ENCODE assay signal across 16 cellular contexts in the genomic region with DNA sequence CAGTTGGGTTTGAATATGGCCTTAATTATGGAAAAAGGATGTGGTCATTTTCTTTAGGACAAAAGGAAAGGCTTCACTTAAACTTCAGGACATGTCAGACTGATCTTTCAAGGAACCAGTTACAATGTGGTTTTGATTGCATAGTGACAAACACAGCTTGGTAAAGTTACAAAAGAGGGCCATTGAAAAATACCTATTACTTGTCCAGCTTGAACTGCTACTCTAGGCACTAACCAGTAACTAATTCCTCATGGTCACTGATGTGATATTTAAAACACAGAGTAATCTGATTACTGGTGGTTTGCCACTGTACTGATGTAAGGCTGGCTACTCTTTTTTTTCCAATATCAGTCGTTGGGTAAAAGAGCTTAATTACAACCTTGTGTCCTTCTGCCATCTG. TPM values are rescaled to one million over a fixed set of nuclear protein-coding genes. Genes with fewer than 3 reads are reported as not detected.
DNase-seq lines count a peak whose midpoint lies in the region; ATAC-seq and TF ChIP-seq lines count a peak whose summit lies in the region.
"Had no signal": no experiment of that assay in that cellular context is flagged by ENCODE, and none has a peak within 500 bp of the region (broad histone marks: within the 10 kb centered on the region; RNA-seq: fewer than 3 reads in every experiment).

No MANE protein-coding gene starts in this region.

- H3K4me1 Mint-ChIP-seq in memory B cell = peaks cover 37% of the 10 kb centered on the region

- H3K27me3 ChIP-seq in A673 (replicated peaks; ENCODE audit: insufficient read depth, low read depth, low read length, poor library complexity) (no peaks in the 10 kb centered on the region), HL-60 (ENCODE audit: insufficient read depth, poor library complexity, severe bottlenecking) (no peaks in the 10 kb centered on the region)
- H3K27me3 ChIP-seq: dorsolateral prefrontal cortex, SJCRH30, testis had no signal

- no peaks in the 10 kb centered on the region for H3K9me3 ChIP-seq in A673 (ENCODE audit: low read depth, low read length, poor library complexity, severe bottlenecking)
- H3K9me3 ChIP-seq: prostate gland, SJCRH30, testis had no signal

- BruUV-seq in A673 (replicated peaks; lab: Mats Ljungman, UMichigan) = no TSS peak

- CTCF ChIA-PET in A673 (lab: Charles Lee) = interaction anchor here (1.1 kb wide), 1 partner anchor 356 kb away, joined by 3 read pairs; no protein-coding TSS in a partner anchor

- no peak overlapping the region for H3K4me3 ChIP-seq in A673 (ENCODE audit: low read depth, low read length, poor library complexity, severe bottlenecking)
- H3K4me3 ChIP-seq in HL-60 (replicated peaks; ENCODE audit: insufficient read depth, low read length) = no peak overlapping the region
- H3K4me3 ChIP-seq: dorsolateral prefrontal cortex, prostate gland, SJCRH30, testis had no signal

- DNase-seq in A673 (ENCODE audit: low spot score) = no peak
- peak in 1 of 2 experiments; percentile 22 for DNase-seq in HL-60 (ENCODE audit: low read depth in 1 of 2, low spot score in 1 of 2)
- DNase-seq in memory B cell (ENCODE audit: low spot score in 2 of 2) = no peak
- DNase-seq in NCI-H2029 treated with DMSO at 0.1 percent for 48 hours (lab: John Stamatoyannopoulos, UW) = no peak
- no peak for DNase-seq in activated effector memory CD4-positive, alpha-beta T cell treated with anti-CD3 and anti-CD28 coated beads, Interleukin-2, amount 50 U/mL, for 16 hours
- no peak for DNase-seq in occipital lobe (lab: John Stamatoyannopoulos, UW)
- no peak for DNase-seq in stimulated activated CD4-positive, alpha-beta T cell treated with anti-CD3 and anti-CD28 coated beads, Interleukin-12 subunit alpha, Interleukin-12 subunit beta, amount 100 ng/mL, for 4 hours
- DNase-seq: activated CD4-positive, alpha-beta T cell treated with anti-CD3 and anti-CD28 coated beads, Interleukin-2, amount 10 ng/mL, durations not matched to agents 24 days and 14 days; activated naive CD4-positive, alpha-beta T cell; dorsolateral prefrontal cortex; H9; head of caudate nucleus; SJCRH30; testis had no signal

- POLR2A ChIA-PET in A673 (lab: Charles Lee; ENCODE audit: low non-redundant PET) = no interaction called here

- TF ChIP-seq CTCF in A673 (conservative IDR thresholded peaks at IDR 0.05; ENCODE audit: low read depth, low read length) = no peak
- TF ChIP-seq CTCF in HL-60 (IDR thresholded peaks at IDR 0.05; ENCODE audit: insufficient read depth, low read length) = no peak
- TF ChIP-seq CTCF in VCaP (conservative IDR thresholded peaks at IDR 0.05) = no peak

- no peaks in the 10 kb centered on the region for H3K9me3 Mint-ChIP-seq in memory B cell
- H3K9me3 Mint-ChIP-seq: activated CD4-positive, alpha-beta T cell treated with anti-CD3 and anti-CD28 coated beads, Interleukin-2, amount 10 ng/mL, durations not matched to agents 24 days and 14 days; H9 had no signal

- H3K27ac ChIP-seq in A673 (ENCODE audit: low read depth, low read length, poor library complexity, severe bottlenecking) (peak overlapping the region; percentile 78), HL-60 (replicated peaks) (peak overlapping the region; percentile 12; the same call in 1 of the 2 replicates), VCaP (peak overlapping the region; percentile 36; the same call in 1 of the 2 replicates)
- H3K27ac ChIP-seq: dorsolateral prefrontal cortex, prostate gland, SJCRH30, testis had no signal

- H3K27ac Mint-ChIP-seq in memory B cell = peak overlapping the region; percentile 82
- H3K27ac Mint-ChIP-seq: H9 had no signal

- peaks cover 22% of the 10 kb centered on the region for H3K36me3 ChIP-seq in A673 (ENCODE audit: insufficient read depth, low read length, poor library complexity, severe bottlenecking)
- H3K36me3 ChIP-seq: prostate gland, SJCRH30 had no signal

- no peaks in the 10 kb centered on the region for H3K27me3 Mint-ChIP-seq in memory B cell
- H3K27me3 Mint-ChIP-seq: activated CD4-positive, alpha-beta T cell treated with anti-CD3 and anti-CD28 coated beads, Interleukin-2, amount 10 ng/mL, durations not matched to agents 24 days and 14 days had no signal

- ATAC-seq in memory B cell (ENCODE audit: low read depth) = no peak

- H3K36me3 Mint-ChIP-seq in memory B cell = peaks cover 7% of the 10 kb centered on the region

- H3K4me1 ChIP-seq in A673 (ENCODE audit: insufficient read depth, low read length, poor library complexity, severe bottlenecking) = peaks cover 76% of the 10 kb centered on the region
- H3K4me1 ChIP-seq: prostate gland had no signal

- H3K4me3 Mint-ChIP-seq in memory B cell = no peak overlapping the region
- H3K4me3 Mint-ChIP-seq: activated CD4-positive, alpha-beta T cell treated with anti-CD3 and anti-CD28 coated beads, Interleukin-2, amount 10 ng/mL, durations not matched to agents 24 days and 14 days; H9 had no signal

- intact Hi-C loops in A673 (cut with micrococcal nuclease; ENCODE audit: unreplicated experiment) = no loop called here

RNA-seq across cellular contexts. Expression of gene TES, which starts 22.6 kb away (rescaled TPM):
- 115 and 121 TPM in 2 replicates for total RNA-seq in A673 (2021)
- total RNA-seq in occipital lobe = 13.4 TPM

Comparison
In these comparisons a context has a peak if more than half of its experiments do, and no peak if none do; other contexts are left out.
1. H3K27ac ChIP-seq: peak in every context shown above with its lines; median percentile 78 in A673; 36 in VCaP; 12 in HL-60.